ENCODE assay signal across 13 cellular contexts in genomic region chr14:22387776-22388241, GRCh38.
DNase-seq lines count a peak whose midpoint lies in the region; ATAC-seq and TF ChIP-seq lines count a peak whose summit lies in the region.
"Had no signal": no experiment of that assay in that cellular context is flagged by ENCODE, and none has a peak within 500 bp of the region (broad histone marks: within the 10 kb centered on the region; RNA-seq: fewer than 3 reads in every experiment).

No MANE protein-coding gene starts in this region.

- H3K4me1 Mint-ChIP-seq in glutamatergic neuron (ENCODE audit: low read depth, unreplicated experiment) = peaks cover 3% of the 10 kb centered on the region

- H3K9me3 ChIP-seq in SJCRH30 (replicated peaks) = no peaks in the 10 kb centered on the region
- H3K9me3 ChIP-seq in thoracic aorta = no peaks in the 10 kb centered on the region
- H3K9me3 ChIP-seq: heart right ventricle had no signal

- TF ChIP-seq CTCF in glutamatergic neuron (IDR thresholded peaks at IDR 0.05; ENCODE audit: partially characterized antibody, unreplicated experiment) (no peak), thoracic aorta (IDR thresholded peaks at IDR 0.05) (no peak)

- ATAC-seq in thoracic aorta (ENCODE audit: insufficient number of reproducible peaks, low FRiP score, low read depth) = no peak

- peak overlapping the region; percentile 41 for H3K27ac Mint-ChIP-seq in glutamatergic neuron (ENCODE audit: unreplicated experiment)
- H3K27ac Mint-ChIP-seq: activated naive CD4-positive, alpha-beta T cell treated with anti-CD3 and anti-CD28 coated beads, Interleukin-2, amount 50 U/mL, for 24 hours had no signal

- DNase-seq in DMS 273 (lab: John Stamatoyannopoulos, UW; ENCODE audit: unreplicated experiment) = peak; percentile 52
- no peak for DNase-seq in DMS 273 treated with DMSO at 0.1 percent for 48 hours (lab: John Stamatoyannopoulos, UW)
- peak; percentile 76 to 89 for DNase-seq in SJCRH30
- peak; percentile 23 for DNase-seq in glutamatergic neuron
- DNase-seq in thoracic aorta (ENCODE audit: low spot score) = no peak
- no peak for DNase-seq in UCSD-AML1 (lab: John Stamatoyannopoulos, UW; ENCODE audit: unreplicated experiment)
- no peak for DNase-seq in stimulated activated naive CD4-positive, alpha-beta T cell treated with Interleukin-2 at 50 U/mL for 16 hours (lab: John Stamatoyannopoulos, UW)
- DNase-seq in activated naive CD4-positive, alpha-beta T cell treated with Interleukin-2 at 50 U/mL for 16 hours = no peak
- DNase-seq: NCI-H1417 treated with DMSO at 0.1 percent for 48 hours had no signal

- no peaks in the 10 kb centered on the region for H3K36me3 Mint-ChIP-seq in glutamatergic neuron (ENCODE audit: unreplicated experiment)
- H3K36me3 Mint-ChIP-seq: activated naive CD4-positive, alpha-beta T cell treated with anti-CD3 and anti-CD28 coated beads, Interleukin-2, amount 50 U/mL, for 24 hours had no signal

- H3K27me3 Mint-ChIP-seq in glutamatergic neuron (ENCODE audit: unreplicated experiment) = no peaks in the 10 kb centered on the region
- H3K27me3 Mint-ChIP-seq: activated naive CD4-positive, alpha-beta T cell treated with anti-CD3 and anti-CD28 coated beads, Interleukin-2, amount 50 U/mL, for 24 hours had no signal

- H3K4me1 ChIP-seq in SJCRH30 = peaks cover 17% of the 10 kb centered on the region
- peaks cover 3 to 5% of the 10 kb centered on the region in 2 donors for H3K4me1 ChIP-seq in thoracic aorta (ENCODE audit: control insufficient read depth in 1 of 2, low read depth in 2 of 2)

- H3K4me3 ChIP-seq in SJCRH30 = peak overlapping the region; percentile 35
- H3K4me3 ChIP-seq in thoracic aorta = peak overlapping the region; percentile 18
- H3K4me3 ChIP-seq: heart right ventricle, smooth muscle cell had no signal

- H3K9me3 Mint-ChIP-seq in glutamatergic neuron (ENCODE audit: unreplicated experiment) = no peaks in the 10 kb centered on the region
- H3K9me3 Mint-ChIP-seq: activated naive CD4-positive, alpha-beta T cell treated with anti-CD3 and anti-CD28 coated beads, Interleukin-2, amount 50 U/mL, for 24 hours; neural crest cell had no signal

- H3K27me3 ChIP-seq in SJCRH30 = no peaks in the 10 kb centered on the region; the same call in 1 of the 2 replicates
- no peaks in the 10 kb centered on the region for H3K27me3 ChIP-seq in thoracic aorta (replicated peaks; ENCODE audit: insufficient read depth)

- H3K27ac ChIP-seq in SJCRH30 = peak overlapping the region; percentile 1; the same call in 1 of the 2 replicates
- H3K27ac ChIP-seq in thoracic aorta = no peak overlapping the region
- H3K27ac ChIP-seq: heart right ventricle had no signal

- H3K4me3 Mint-ChIP-seq in glutamatergic neuron (ENCODE audit: unreplicated experiment) = no peak overlapping the region
- H3K4me3 Mint-ChIP-seq: activated naive CD4-positive, alpha-beta T cell treated with anti-CD3 and anti-CD28 coated beads, Interleukin-2, amount 50 U/mL, for 24 hours; neural crest cell had no signal

- H3K36me3 ChIP-seq in SJCRH30 (no peaks in the 10 kb centered on the region), thoracic aorta (no peaks in the 10 kb centered on the region)
- H3K36me3 ChIP-seq: heart right ventricle had no signal

Comparison
In these comparisons a context has a peak if more than half of its experiments do, and no peak if none do; other contexts are left out.
1. DNase-seq: peak in DMS 273 (single experiment), SJCRH30 (2 of 2) and glutamatergic neuron (single experiment); none in DMS 273 treated with DMSO at 0.1 percent for 48 hours (single experiment), thoracic aorta (single experiment), UCSD-AML1 (single experiment), stimulated activated naive CD4-positive, alpha-beta T cell treated with Interleukin-2 at 50 U/mL for 16 hours (single experiment) and activated naive CD4-positive, alpha-beta T cell treated with Interleukin-2 at 50 U/mL for 16 hours (single experiment).